In the genomic region with DNA sequence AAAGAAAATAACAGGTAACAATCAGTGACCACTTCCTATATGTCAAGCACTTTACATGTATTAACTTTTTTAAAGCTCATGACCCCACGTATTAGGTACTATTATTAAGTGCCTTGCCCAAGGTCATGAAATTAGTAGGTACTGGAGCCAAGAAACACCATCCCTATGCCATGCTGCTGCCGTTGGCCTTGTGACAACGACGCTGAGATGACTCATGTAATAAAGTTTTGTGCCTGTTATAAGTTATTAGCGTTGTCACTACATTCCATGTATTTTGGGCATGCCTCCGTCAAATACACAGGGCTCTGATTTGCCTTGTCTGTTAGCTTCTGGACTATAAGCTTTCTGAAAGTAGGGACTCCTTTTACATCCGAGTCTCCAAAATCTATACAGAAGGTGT, we compare ENCODE assay signal across 13 cellular contexts. TPM values are rescaled to one million over a fixed set of nuclear protein-coding genes. Genes with fewer than 3 reads are reported as not detected.
DNase-seq lines count a peak whose midpoint lies in the region; ATAC-seq and TF ChIP-seq lines count a peak whose summit lies in the region.
"Had no signal": no experiment of that assay in that cellular context is flagged by ENCODE, and none has a peak within 500 bp of the region (broad histone marks: within the 10 kb centered on the region; RNA-seq: fewer than 3 reads in every experiment).

No MANE protein-coding gene starts in this region.

- H4K20me1 ChIP-seq in Loucy (ENCODE audit: insufficient read depth, low read length, poor library complexity, severe bottlenecking): no peaks in the 10 kb centered on the region

- no peak for DNase-seq in CD4-positive, CD25-positive, alpha-beta regulatory T cell
- DNase-seq in caudate nucleus (lab: John Stamatoyannopoulos, UW) (peak in 2 of 61 donors; percentile 28 to 31), neural crest cell (ENCODE audit: low read depth, low spot score) (no peak), NCI-H2171 (lab: John Stamatoyannopoulos, UW) (no peak), NCI-H1417 (lab: John Stamatoyannopoulos, UW) (no peak)
- DNase-seq: activated CD4-positive, alpha-beta T cell treated with anti-CD3 and anti-CD28 coated beads, Interleukin-2, amount 50 U/mL, for 4 hours; colonic mucosa; NCI-H146 had no signal

- no peak overlapping the region for H2AFZ ChIP-seq in Loucy (ENCODE audit: low read length)

- H3K9me3 Mint-ChIP-seq in CD4-positive, CD25-positive, alpha-beta regulatory T cell: peaks cover 0 to 2% (median 0%) of the 10 kb centered on the region in 7 donors
- no peaks in the 10 kb centered on the region for H3K9me3 Mint-ChIP-seq in neural crest cell

- peaks cover 28% of the 10 kb centered on the region for H3K4me1 ChIP-seq in CD4-positive, CD25-positive, alpha-beta regulatory T cell (ENCODE audit: control insufficient read depth, insufficient read depth, low read length, poor library complexity, severe bottlenecking)
- H3K4me1 ChIP-seq in Loucy (ENCODE audit: insufficient read depth, low read length, poor library complexity, severe bottlenecking): peaks cover 27% of the 10 kb centered on the region

- H3K9me2 ChIP-seq in Loucy (replicated peaks; ENCODE audit: low read depth, low read length): no peaks in the 10 kb centered on the region

- H3K36me3 Mint-ChIP-seq in CD4-positive, CD25-positive, alpha-beta regulatory T cell: no peaks in the 10 kb centered on the region
- H3K36me3 Mint-ChIP-seq in neural crest cell (ENCODE audit: low read depth): no peaks in the 10 kb centered on the region

- peak overlapping the region; percentile 4 to 90 (median 88) for H3K4me3 Mint-ChIP-seq in CD4-positive, CD25-positive, alpha-beta regulatory T cell
- peak overlapping the region; percentile 79 for H3K4me3 Mint-ChIP-seq in neural crest cell

- no peaks in the 10 kb centered on the region for H3K27me3 ChIP-seq in CD4-positive, CD25-positive, alpha-beta regulatory T cell (ENCODE audit: control insufficient read depth, insufficient read depth, low read length)
- H3K27me3 ChIP-seq in Loucy (ENCODE audit: insufficient read depth, low read length, poor library complexity, severe bottlenecking): no peaks in the 10 kb centered on the region
- H3K27me3 ChIP-seq: colonic mucosa had no signal

- H3F3A ChIP-seq in Loucy (ENCODE audit: low read depth): no peaks in the 10 kb centered on the region

- no peak for ATAC-seq in CD4-positive, CD25-positive, alpha-beta regulatory T cell (ENCODE audit: low read depth in 2 of 2)
- ATAC-seq in HG02870 (IDR thresholded peaks at IDR 0.05; ENCODE audit: unreplicated experiment) (no peak), HG03457 (IDR thresholded peaks at IDR 0.05; ENCODE audit: unreplicated experiment) (no peak)

- H3K79me2 ChIP-seq in Loucy (ENCODE audit: insufficient read depth, low read length): peaks cover 7% of the 10 kb centered on the region; the same call in 1 of the 2 replicates

- H3K27ac Mint-ChIP-seq in CD4-positive, CD25-positive, alpha-beta regulatory T cell: peak overlapping the region in 1 of 3 donors; percentile 91
- H3K27ac Mint-ChIP-seq in neural crest cell (ENCODE audit: unreplicated experiment): no peak overlapping the region

- peak overlapping the region; percentile 6 for H3K4me3 ChIP-seq in CD4-positive, CD25-positive, alpha-beta regulatory T cell (ENCODE audit: low read depth, low read length)
- no peak overlapping the region for H3K4me3 ChIP-seq in Loucy (ENCODE audit: low read length, poor library complexity, severe bottlenecking)

- TF ChIP-seq CTCF in Loucy (conservative IDR thresholded peaks at IDR 0.05; ENCODE audit: low read length) (no peak), neural crest cell (conservative IDR thresholded peaks at IDR 0.05) (no peak)

- H3K9me3 ChIP-seq in CD4-positive, CD25-positive, alpha-beta regulatory T cell (ENCODE audit: control insufficient read depth in 2 of 2, low read length in 2 of 2): no peaks in the 10 kb centered on the region
- H3K9me3 ChIP-seq in Loucy (ENCODE audit: insufficient read depth, low read depth, low read length): no peaks in the 10 kb centered on the region
- H3K9me3 ChIP-seq: colonic mucosa had no signal

- H3K27ac ChIP-seq in CD4-positive, CD25-positive, alpha-beta regulatory T cell (ENCODE audit: insufficient read depth, low read length, poor library complexity, severe bottlenecking): peak overlapping the region; percentile 31
- H3K27ac ChIP-seq in caudate nucleus (ENCODE audit: low read depth, low read length): peak overlapping the region; percentile 97
- H3K27ac ChIP-seq: colonic mucosa had no signal

- peaks cover 22 to 63% (median 42%) of the 10 kb centered on the region in 4 donors for H3K4me1 Mint-ChIP-seq in CD4-positive, CD25-positive, alpha-beta regulatory T cell
- H3K4me1 Mint-ChIP-seq in neural crest cell: peaks cover 34% of the 10 kb centered on the region

- H3K9ac ChIP-seq in Loucy (ENCODE audit: low read depth, low read length, poor library complexity, severe bottlenecking): no peak overlapping the region

- H3K36me3 ChIP-seq in CD4-positive, CD25-positive, alpha-beta regulatory T cell (ENCODE audit: control insufficient read depth, insufficient read depth, low read length): no peaks in the 10 kb centered on the region
- H3K36me3 ChIP-seq in Loucy (ENCODE audit: insufficient read depth, low read length): no peaks in the 10 kb centered on the region
- H3K36me3 ChIP-seq: colonic mucosa had no signal

- H3K27me3 Mint-ChIP-seq in CD4-positive, CD25-positive, alpha-beta regulatory T cell: no peaks in the 10 kb centered on the region
- H3K27me3 Mint-ChIP-seq in neural crest cell (ENCODE audit: low read depth): no peaks in the 10 kb centered on the region

- H3K4me2 ChIP-seq in Loucy (ENCODE audit: low read depth, low read length, poor library complexity, severe bottlenecking): peak overlapping the region; percentile 72

RNA-seq across cellular contexts. Expression of a gene that starts 1.4 kb away (rescaled TPM):
- total RNA-seq in CD4-positive, CD25-positive, alpha-beta regulatory T cell: 46.5 TPM
- polyA plus RNA-seq in CD4-positive, CD25-positive, alpha-beta regulatory T cell: 10 to 100 TPM; 24.8 to 39.2 (median 33.6) TPM
- 44.9 and 48.6 TPM in 2 replicates for total RNA-seq in neural crest cell

RNA-seq across cellular contexts. Expression of a gene that starts 46.4 kb away (rescaled TPM):
- not detected for total RNA-seq in CD4-positive, CD25-positive, alpha-beta regulatory T cell
- polyA plus RNA-seq in CD4-positive, CD25-positive, alpha-beta regulatory T cell: not detected
- total RNA-seq in neural crest cell: not detected in 2 replicates
- total RNA-seq: colonic mucosa, pulmonary artery endothelial cell, RPMI7951 had no signal
